ENCODE assay signal across 10 cellular contexts in genomic region chr22:46107753-46108563, GRCh38. TPM values are rescaled to one million over a fixed set of nuclear protein-coding genes. Genes with fewer than 3 reads are reported as not detected.
DNase-seq lines count a peak whose midpoint lies in the region; ATAC-seq, FAIRE-seq and TF ChIP-seq lines count a peak whose summit lies in the region.
"Had no signal": no experiment of that assay in that cellular context is flagged by ENCODE, and none has a peak within 500 bp of the region (broad histone marks: within the 10 kb centered on the region; RNA-seq: fewer than 3 reads in every experiment).

No MANE protein-coding gene starts in this region.

- no peaks in the 10 kb centered on the region for H3K9me3 ChIP-seq in A673 (ENCODE audit: low read depth, low read length, poor library complexity, severe bottlenecking)
- H3K9me3 ChIP-seq in pancreas, result no peaks in the 10 kb centered on the region

- peaks cover 8% of the 10 kb centered on the region for H3K4me1 ChIP-seq in A673 (ENCODE audit: insufficient read depth, low read length, poor library complexity, severe bottlenecking)
- peaks cover 70 to 76% (median 71%) of the 10 kb centered on the region in 3 donors for H3K4me1 ChIP-seq in pancreas

- FAIRE-seq in pancreas (lab: Jason Lieb, UNC), result no peak

- H3K27me3 ChIP-seq in A673 (replicated peaks; ENCODE audit: insufficient read depth, low read depth, low read length, poor library complexity) (no peaks in the 10 kb centered on the region), pancreas (no peaks in the 10 kb centered on the region)

- H3K4me3 ChIP-seq in A673 (ENCODE audit: low read depth, low read length, poor library complexity, severe bottlenecking) (no peak overlapping the region), pancreas (peak overlapping the region in 1 of 4 donors; percentile 20)

- intact Hi-C loops in A673 (cut with micrococcal nuclease; ENCODE audit: unreplicated experiment), result no loop called here
- intact Hi-C loops in pancreas (cut with DNase I), result no loop called here

- CTCF ChIA-PET in A673 (lab: Charles Lee), result interaction anchor here (0.6 kb wide), 2 partner anchors 205 to 435 kb away, joined by 6 to 7 read pairs; no protein-coding TSS in a partner anchor

- no TSS peak for BruUV-seq in A673 (replicated peaks; lab: Mats Ljungman, UMichigan)

- H3K27ac ChIP-seq in A673 (ENCODE audit: low read depth, low read length, poor library complexity, severe bottlenecking), result peak overlapping the region; percentile 57
- H3K27ac ChIP-seq in VCaP, result peak overlapping the region; percentile 53
- H3K27ac ChIP-seq in pancreas, result peak overlapping the region; percentile 89 to 94 (median 91)

- POLR2A ChIA-PET in A673 (lab: Charles Lee; ENCODE audit: low non-redundant PET), result no interaction called here

- TF ChIP-seq CTCF in A673 (conservative IDR thresholded peaks at IDR 0.05; ENCODE audit: low read depth, low read length), result no peak
- TF ChIP-seq CTCF in VCaP (conservative IDR thresholded peaks at IDR 0.05), result no peak
- no peak for TF ChIP-seq CTCF in pancreas (IDR thresholded peaks at IDR 0.05)

- 38 to 41% methylated on average over 22 of the region's 22 CpGs for WGBS in pancreas, 2 donors

- DNase-seq in A673 (ENCODE audit: low spot score), result no peak
- DNase-seq in globus pallidus (ENCODE audit: low spot score), result peak; percentile 73
- peak in 2 of 6 donors; percentile 55 to 63 for DNase-seq in pancreas
- DNase-seq in NCI-H187 treated with DMSO at 0.1 percent for 48 hours (lab: John Stamatoyannopoulos, UW), result no peak
- DNase-seq in DMS153 (lab: John Stamatoyannopoulos, UW), result no peak
- DNase-seq in occipital lobe (lab: John Stamatoyannopoulos, UW), result no peak
- DNase-seq in SW 1271 (lab: John Stamatoyannopoulos, UW), result no peak
- DNase-seq: activated CD4-positive, CD25-positive, alpha-beta regulatory T cell; activated effector memory CD4-positive, alpha-beta T cell treated with Interleukin-2 at 50 U/mL for 16 hours had no signal

- peaks cover 85% of the 10 kb centered on the region for H3K36me3 ChIP-seq in A673 (ENCODE audit: insufficient read depth, low read length, poor library complexity, severe bottlenecking)
- peaks cover 0 to 39% (median 26%) of the 10 kb centered on the region in 3 donors for H3K36me3 ChIP-seq in pancreas

- no peak for ATAC-seq in pancreas

RNA-seq across cellular contexts. Expression of gene PPARA, which starts 42.4 kb away (rescaled TPM):
- total RNA-seq in A673 (2021) (2.0 and 4.0 TPM in 2 replicates), pancreas (10 to 100 TPM; 13.8 to 24.5 (median 16.2) TPM), occipital lobe (3.3 TPM)
- 1 to 10 TPM; 4.1 to 6.1 TPM for polyA plus RNA-seq in pancreas
